Comparison of ENCODE assay signal across 8 cellular contexts in the genomic region with DNA sequence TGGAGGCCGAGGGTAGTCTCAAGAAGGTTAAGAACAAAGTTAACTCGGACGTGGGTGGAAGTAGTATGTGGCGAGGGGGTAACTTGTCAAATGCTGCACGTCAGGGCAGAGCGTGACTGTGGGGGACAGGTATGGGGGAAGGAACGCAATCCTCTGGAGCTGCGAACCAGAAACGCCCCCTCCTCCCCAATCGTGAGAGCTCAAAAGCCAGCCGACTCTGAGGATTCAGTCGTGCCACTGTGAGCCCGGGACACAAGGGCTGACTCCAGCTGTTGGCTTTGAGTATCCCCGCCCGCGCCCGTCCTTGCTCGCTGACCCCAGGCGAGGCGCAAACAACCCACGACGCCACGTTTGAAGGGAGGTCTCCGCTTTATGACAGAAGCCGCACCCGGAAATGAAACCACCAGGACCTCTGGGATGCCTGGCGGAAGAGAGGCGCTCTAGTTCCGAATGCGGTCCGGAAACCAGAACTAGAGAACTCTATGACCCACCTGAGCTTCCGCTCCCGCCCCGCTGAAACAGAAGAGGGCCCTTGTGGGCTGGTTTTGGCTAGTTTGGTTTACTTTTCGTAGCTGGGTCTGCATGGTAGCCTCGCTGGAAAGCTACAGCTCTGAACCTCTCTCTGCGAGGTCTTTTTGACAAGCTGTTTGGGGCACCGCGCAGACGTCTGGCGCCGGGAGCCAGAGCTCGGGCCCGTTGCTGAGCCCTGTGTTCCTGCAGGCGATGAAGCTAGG. TPM values are rescaled to one million over a fixed set of nuclear protein-coding genes. Genes with fewer than 3 reads are reported as not detected.
DNase-seq lines count a peak whose midpoint lies in the region; ATAC-seq and TF ChIP-seq lines count a peak whose summit lies in the region.

A gene (minus strand): TSS at position 377 of the 734 bp plus-strand sequence. CDS start 550 bp downstream, outside the sequence.

- H3K4ac ChIP-seq in trophoblast cell (ENCODE audit: low read depth, low read length): peak within 1 kb of the TSS; percentile 89

- intact Hi-C loops in heart left ventricle (cut with DNase I): loop anchor here in 4 of 10 donors (1.0 to 10.0 kb wide), 4 partner anchors 8 to 614 kb away; a partner anchor contains a TSS
- intact Hi-C loops in transverse colon (cut with DNase I; ENCODE audit: low total_unique reads): no loop called here

- H3K9me3 Mint-ChIP-seq in activated naive CD8-positive, alpha-beta T cell treated with anti-CD3 and anti-CD28 coated beads, Interleukin-2, amount 50 U/mL, for 24 hours: no peaks in the 10 kb centered on the region

- H3F3A ChIP-seq in SU-DHL-6 (ENCODE audit: insufficient read depth): peaks cover 34% of the 10 kb centered on the region; the same call in 1 of the 2 replicates

- H3K14ac ChIP-seq in trophoblast cell (ENCODE audit: low read length): peak within 1 kb of the TSS; percentile 93

- H3K23ac ChIP-seq in trophoblast cell (ENCODE audit: low read length): no peak within 1 kb of the TSS

- peak within 1 kb of the TSS; percentile 81 for H2BK5ac ChIP-seq in trophoblast cell (ENCODE audit: low read depth, low read length, poor library complexity)

- no peak for TF ChIP-seq EP300 in transverse colon (IDR thresholded peaks at IDR 0.05; ENCODE audit: low read depth)

- no peaks in the 10 kb centered on the region for H3K27me3 ChIP-seq in SU-DHL-6 (ENCODE audit: low read length)
- H3K27me3 ChIP-seq in heart left ventricle: no peaks in the 10 kb centered on the region
- no peaks in the 10 kb centered on the region for H3K27me3 ChIP-seq in trophoblast cell (ENCODE audit: insufficient read depth, low read length)
- no peaks in the 10 kb centered on the region for H3K27me3 ChIP-seq in transverse colon

- no peaks in the 10 kb centered on the region for H3K27me3 Mint-ChIP-seq in activated naive CD8-positive, alpha-beta T cell treated with anti-CD3 and anti-CD28 coated beads, Interleukin-2, amount 50 U/mL, for 24 hours

- peak within 1 kb of the TSS; percentile 91 for H2AK5ac ChIP-seq in trophoblast cell (ENCODE audit: low read length)

- 0 to 1% (median 0%) methylated on average over 28 to 45 of the region's 45 CpGs for WGBS in heart left ventricle, 4 donors
- no CpG with 5 or more reads among the region's 45 CpGs for whole genome bisulfite sequencing in trophoblast cell (ENCODE audit: extremely low coverage, insufficient coverage, insufficient read length)
- WGBS in transverse colon (ENCODE audit: low coverage in 1 of 2), 2 donors: 0% methylated on average over 45 of the region's 45 CpGs; no CpG with 5 or more reads in 1 of the 2 donors

- H4K8ac ChIP-seq in trophoblast cell (ENCODE audit: low read depth, low read length): peak within 1 kb of the TSS; percentile 99

- peak within 1 kb of the TSS; percentile 99 for H3K4me3 Mint-ChIP-seq in activated naive CD8-positive, alpha-beta T cell treated with anti-CD3 and anti-CD28 coated beads, Interleukin-2, amount 50 U/mL, for 24 hours

- DNase-seq in GM04504 (ENCODE audit: low read depth) (peak; percentile 69), NCI-H1417 (lab: John Stamatoyannopoulos, UW) (peak; percentile 85 to 95 (median 94)), heart left ventricle (peak; percentile 91 to 95 (median 93)), trophoblast cell (peak; percentile 77 to 80), transverse colon (peak; percentile 91)
- peak; percentile 87 for DNase-seq in activated naive CD8-positive, alpha-beta T cell treated with anti-CD3 and anti-CD28 coated beads, Interleukin-2, amount 50 U/mL, for 24 hours

- TF ChIP-seq CTCF in SU-DHL-6 (IDR thresholded peaks at IDR 0.05; ENCODE audit: insufficient read depth, low read length, poor library complexity, severe bottlenecking) (no peak), heart left ventricle (IDR thresholded peaks at IDR 0.05) (peak in 2 of 12 donors; percentile 7 to 30), transverse colon (IDR thresholded peaks at IDR 0.05) (no peak)

- peaks cover 7% of the 10 kb centered on the region for H3K36me3 Mint-ChIP-seq in activated naive CD8-positive, alpha-beta T cell treated with anti-CD3 and anti-CD28 coated beads, Interleukin-2, amount 50 U/mL, for 24 hours (ENCODE audit: low read depth)

- ATAC-seq in HG02642 (IDR thresholded peaks at IDR 0.05; ENCODE audit: poor library complexity, unreplicated experiment) (peak; percentile 89), heart left ventricle (peak; percentile 98 to 99 (median 98))
- peak; percentile 97 for ATAC-seq in activated naive CD8-positive, alpha-beta T cell treated with anti-CD3 and anti-CD28 coated beads, Interleukin-2, amount 50 U/mL, for 24 hours

- peaks cover 29% of the 10 kb centered on the region for H3K4me1 Mint-ChIP-seq in activated naive CD8-positive, alpha-beta T cell treated with anti-CD3 and anti-CD28 coated beads, Interleukin-2, amount 50 U/mL, for 24 hours

- H3K9ac ChIP-seq in SU-DHL-6 (ENCODE audit: low read length) (peak within 1 kb of the TSS; percentile 96), trophoblast cell (ENCODE audit: low read length) (peak within 1 kb of the TSS; percentile 97)

- peak in 1 of 2 donors; percentile 80 for TF ChIP-seq POLR2A in heart left ventricle (IDR thresholded peaks at IDR 0.05)
- peak; percentile 78 for TF ChIP-seq POLR2A in transverse colon (IDR thresholded peaks at IDR 0.05)

- peak within 1 kb of the TSS; percentile 90 for H3K18ac ChIP-seq in trophoblast cell (ENCODE audit: low read length)

- no peaks in the 10 kb centered on the region for H3K9me2 ChIP-seq in SU-DHL-6 (replicated peaks; ENCODE audit: insufficient read depth, low read length)

- peak within 1 kb of the TSS; percentile 98 for H3K27ac Mint-ChIP-seq in activated naive CD8-positive, alpha-beta T cell treated with anti-CD3 and anti-CD28 coated beads, Interleukin-2, amount 50 U/mL, for 24 hours

- H3K27ac ChIP-seq in SU-DHL-6 (ENCODE audit: low read depth, low read length) (peak within 1 kb of the TSS; percentile 77), heart left ventricle (peak within 1 kb of the TSS; percentile 77 to 96 (median 92)), trophoblast cell (ENCODE audit: low read depth, low read length) (peak within 1 kb of the TSS; percentile 64), transverse colon (peak within 1 kb of the TSS; percentile 90 to 94 (median 92))

- H3K79me2 ChIP-seq in SU-DHL-6 (ENCODE audit: insufficient read depth, low read length) (peaks cover 7% of the 10 kb centered on the region; the same call in 1 of the 2 replicates), trophoblast cell (ENCODE audit: control insufficient read depth, insufficient read depth, low read length, poor library complexity) (peaks cover 7% of the 10 kb centered on the region)

- H4K91ac ChIP-seq in trophoblast cell (ENCODE audit: low read depth, low read length): peak within 1 kb of the TSS; percentile 75

- H3K9me3 ChIP-seq in SU-DHL-6 (ENCODE audit: insufficient read depth, low read length) (no peaks in the 10 kb centered on the region), heart left ventricle (no peaks in the 10 kb centered on the region), trophoblast cell (ENCODE audit: insufficient read depth, low read depth, low read length) (no peaks in the 10 kb centered on the region), transverse colon (no peaks in the 10 kb centered on the region)

- H4K20me1 ChIP-seq in SU-DHL-6 (ENCODE audit: low read depth, low read length): no peaks in the 10 kb centered on the region

- H2AFZ ChIP-seq in SU-DHL-6 (ENCODE audit: low read depth, low read length, severe bottlenecking) (peak within 1 kb of the TSS; percentile 83), trophoblast cell (ENCODE audit: insufficient read depth, low read length, poor library complexity) (peak within 1 kb of the TSS; percentile 99)

- H3K4me3 ChIP-seq in SU-DHL-6 (ENCODE audit: insufficient read depth, low read length, poor library complexity, severe bottlenecking) (peak within 1 kb of the TSS; percentile 99), heart left ventricle (peak within 1 kb of the TSS; percentile 44 to 93 (median 79)), trophoblast cell (ENCODE audit: low read depth, low read length) (peak within 1 kb of the TSS; percentile 89), transverse colon (peak within 1 kb of the TSS; percentile 61 to 77 (median 68))

- no peak within 1 kb of the TSS for H2BK12ac ChIP-seq in trophoblast cell (ENCODE audit: low read length)

- H3K4me1 ChIP-seq in heart left ventricle (peaks cover 0 to 23% (median 17%) of the 10 kb centered on the region in 12 donors), trophoblast cell (ENCODE audit: control insufficient read depth in 1 of 2, insufficient read depth in 2 of 2, low read length in 2 of 2) (peaks cover 3 to 6% of the 10 kb centered on the region in 2 experiments), transverse colon (peaks cover 5 to 16% (median 14%) of the 10 kb centered on the region in 4 donors)

- H4K12ac ChIP-seq in trophoblast cell (ENCODE audit: low read depth, low read length): peak within 1 kb of the TSS; percentile 95

- H3K36me3 ChIP-seq in SU-DHL-6 (ENCODE audit: low read length): peaks cover 7% of the 10 kb centered on the region; the same call in 1 of the 2 replicates
- peaks cover 0 to 37% (median 27%) of the 10 kb centered on the region in 9 donors for H3K36me3 ChIP-seq in heart left ventricle
- peaks cover 4 to 7% of the 10 kb centered on the region in 2 experiments for H3K36me3 ChIP-seq in trophoblast cell (ENCODE audit: control insufficient read depth in 1 of 2, insufficient read depth in 2 of 2, low read length in 2 of 2)
- H3K36me3 ChIP-seq in transverse colon: peaks cover 0 to 7% (median 0%) of the 10 kb centered on the region in 4 donors

- H3K4me2 ChIP-seq in SU-DHL-6 (ENCODE audit: low read depth, low read length, poor library complexity, severe bottlenecking) (peak within 1 kb of the TSS; percentile 99), trophoblast cell (ENCODE audit: low read length) (peak within 1 kb of the TSS; percentile 95)

- peak within 1 kb of the TSS; percentile 84 for H2BK120ac ChIP-seq in trophoblast cell (ENCODE audit: insufficient read depth, low read length, poor library complexity)

- in situ Hi-C loops in transverse colon (cut with MboI; ENCODE audit: low pct_ligation_motif_present in 1 of 4, low pct_unique_long_range_greater_than_20kb in 1 of 4, low sequenced_read_pairs in 3 of 4): no loop called here

- H3K79me1 ChIP-seq in trophoblast cell (ENCODE audit: low read length): peaks cover 10% of the 10 kb centered on the region

RNA-seq across cellular contexts. Expression of the gene that starts here (rescaled TPM):
- total RNA-seq in heart left ventricle (10 to 100 TPM in 2 of 9 donors, 1 to 10 TPM in 7; 6.6 to 10.8 (median 8.8) TPM), transverse colon (1 to 10 TPM in 2 of 4 donors, under 1 TPM in 1, not detected in 1; 0.75 to 5.2 (median 3.0) TPM)
- 1 to 10 TPM; 2.6 to 5.3 TPM for polyA plus RNA-seq in heart left ventricle
- polyA plus RNA-seq in trophoblast cell (2013): 3.6 and 4.0 TPM in 2 replicates

Comparison
In these comparisons a context has a peak if more than half of its experiments do, and no peak if none do; other contexts are left out.
1. Peak in every context shown above with its lines: DNase-seq, ATAC-seq, H3K4me3 ChIP-seq and H3K27ac ChIP-seq.